16 cellular contexts compared by ENCODE assay signal in the genomic region with DNA sequence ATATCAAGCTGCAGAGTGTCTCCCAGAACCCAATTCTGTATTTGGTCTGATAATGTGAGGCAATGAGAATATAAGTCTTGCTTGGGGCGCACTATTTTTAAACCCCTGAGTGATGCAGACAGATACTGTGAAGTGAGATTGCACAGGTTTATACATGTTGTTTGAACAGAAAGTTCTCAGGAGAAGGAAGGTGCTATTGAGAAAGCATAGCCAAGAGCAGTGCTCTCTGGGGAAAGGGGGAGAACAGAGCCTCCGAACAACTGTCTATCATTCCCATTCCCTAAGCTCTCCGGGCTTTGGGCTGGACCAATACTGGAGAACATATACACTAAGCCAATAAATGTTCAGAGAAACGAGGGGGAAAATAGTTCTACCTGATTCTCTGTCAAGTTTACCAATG.
"Had no signal": no experiment of that assay in that cellular context is flagged by ENCODE, and none has a peak within 500 bp of the region (broad histone marks: within the 10 kb centered on the region; RNA-seq: fewer than 3 reads in every experiment).

No MANE protein-coding gene starts in this region.

- H3K27ac ChIP-seq: ascending aorta, coronary artery, neural progenitor cell, pancreas, SK-N-MC, tibial nerve, WERI-Rb-1 had no signal

- H3K27me3 ChIP-seq: ascending aorta, neural progenitor cell, pancreas, tibial nerve had no signal

- ATAC-seq: activated CD8-positive, alpha-beta T cell treated with anti-CD3 and anti-CD28 coated beads, Interleukin-2, amount 10 ng/mL, durations not matched to agents 7 days and 5 days; pancreas; T-cell had no signal

- H3K9me3 ChIP-seq: ascending aorta, pancreas, tibial nerve had no signal

- H3K36me3 ChIP-seq: ascending aorta, neural progenitor cell, pancreas, tibial nerve, WERI-Rb-1 had no signal

- H3K4me1 ChIP-seq: ascending aorta, neural progenitor cell, tibial nerve had no signal

- H3K4me3 ChIP-seq: ascending aorta, coronary artery, neural progenitor cell, pancreas, SK-N-MC, tibial nerve had no signal

- DNase-seq: activated CD4-positive, alpha-beta T cell treated with anti-CD3 and anti-CD28 coated beads for 4 hours; activated CD8-positive, alpha-beta memory T cell treated with anti-CD3 and anti-CD28 coated beads, Interleukin-2, amount 50 U/mL, for 48 hours; activated CD8-positive, alpha-beta T cell treated with anti-CD3 and anti-CD28 coated beads, Interleukin-2, amount 10 ng/mL, durations not matched to agents 7 days and 5 days; activated naive CD8-positive, alpha-beta T cell treated with anti-CD3 and anti-CD28 coated beads, Interleukin-2, amount 10 ng/mL, durations not matched to agents 7 days and 5 days; caudate nucleus; effector CD4-positive, alpha-beta T cell; glutamatergic neuron; islet precursor cell; pancreas; T-cell; WERI-Rb-1 had no signal
